ENCODE assay signal across 25 cellular contexts in the genomic region with DNA sequence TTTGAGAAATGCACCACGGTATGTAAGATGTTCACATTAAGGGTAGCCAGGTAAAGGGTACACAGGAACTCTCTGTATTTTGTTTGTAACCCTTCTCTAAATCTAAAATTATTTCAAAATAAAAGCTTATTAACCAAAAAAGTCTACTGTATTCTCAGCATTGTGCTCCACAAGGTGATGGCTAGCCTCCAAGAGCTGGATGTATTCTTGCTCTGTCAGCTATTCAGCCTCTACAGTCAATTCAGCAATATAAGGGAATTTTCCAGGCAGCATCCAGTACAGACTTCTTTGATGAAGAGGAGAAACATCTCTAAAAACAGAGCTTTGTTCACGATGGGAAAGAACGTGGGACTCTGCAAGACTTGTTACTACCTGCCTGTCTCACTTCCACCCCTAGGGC.
"Had no signal": no experiment of that assay in that cellular context is flagged by ENCODE, and none has a peak within 500 bp of the region (broad histone marks: within the 10 kb centered on the region; RNA-seq: fewer than 3 reads in every experiment).

No MANE protein-coding gene starts in this region.

- H3K9me3 ChIP-seq: lower lobe of right lung, sigmoid colon, thoracic aorta, upper lobe of left lung had no signal

- H3K4me1 ChIP-seq: upper lobe of left lung had no signal

- DNase-seq: activated B cell treated with CpG ODN at 0.5 μM for 24 hours; activated CD4-positive, alpha-beta T cell treated with anti-CD3 and anti-CD28 coated beads for 36 hours; activated CD4-positive, alpha-beta T cell treated with anti-CD3 and anti-CD28 coated beads, Interleukin-2, amount 50 U/mL, for 4 hours; activated CD8-positive, alpha-beta memory T cell treated with anti-CD3 and anti-CD28 coated beads for 24 hours; activated CD8-positive, alpha-beta memory T cell treated with anti-CD3 and anti-CD28 coated beads, Interleukin-2, amount 50 U/mL, for 4 hours; activated T-cell treated with anti-CD3 and anti-CD28 coated beads, Interleukin-2, amount 50 U/mL, for 24 hours; aorta; foreskin melanocyte; glutamatergic neuron; left cardiac atrium; lower lobe of right lung; naive B cell; retina; sigmoid colon; stimulated activated CD4-positive, alpha-beta T cell treated with anti-CD3 and anti-CD28 coated beads, Interleukin-15, amount 100 ng/mL, for 24 hours; stimulated activated naive B cell treated with anti-CD40 and anti-IgM and Interleukin-4, amounts not matched to agents 10 μg/mL and 1 μg/mL and 100 μg/mL, for 72 hours; SW 1271; T-helper 17 cell; upper lobe of left lung had no signal

- H3K4me3 ChIP-seq: coronary artery, hepatocyte, lower lobe of right lung, sigmoid colon, smooth muscle cell, thoracic aorta, upper lobe of left lung had no signal

- H3K27me3 ChIP-seq: hepatocyte, sigmoid colon, upper lobe of left lung had no signal

- H3K27ac ChIP-seq: coronary artery, hepatocyte, lower lobe of right lung, thoracic aorta, upper lobe of left lung had no signal

- ATAC-seq: activated CD4-positive, alpha-beta T cell treated with anti-CD3 and anti-CD28 coated beads for 36 hours; activated naive CD4-positive, alpha-beta T cell treated with anti-CD3 and anti-CD28 coated beads, Interleukin-2, amount 50 U/mL, for 72 hours; activated T-helper 17 cell treated with anti-CD3 and anti-CD28 coated beads, Interleukin-2, amount 50 U/mL, for 72 hours; left cardiac atrium; lower lobe of right lung; stimulated activated naive B cell treated with anti-CD40 and anti-IgM and Interleukin-4, amounts not matched to agents 10 μg/mL and 1 μg/mL and 100 μg/mL, for 72 hours; T-helper 17 cell had no signal

- H3K36me3 ChIP-seq: lower lobe of right lung, sigmoid colon, thoracic aorta, upper lobe of left lung had no signal
